In the genomic region with DNA sequence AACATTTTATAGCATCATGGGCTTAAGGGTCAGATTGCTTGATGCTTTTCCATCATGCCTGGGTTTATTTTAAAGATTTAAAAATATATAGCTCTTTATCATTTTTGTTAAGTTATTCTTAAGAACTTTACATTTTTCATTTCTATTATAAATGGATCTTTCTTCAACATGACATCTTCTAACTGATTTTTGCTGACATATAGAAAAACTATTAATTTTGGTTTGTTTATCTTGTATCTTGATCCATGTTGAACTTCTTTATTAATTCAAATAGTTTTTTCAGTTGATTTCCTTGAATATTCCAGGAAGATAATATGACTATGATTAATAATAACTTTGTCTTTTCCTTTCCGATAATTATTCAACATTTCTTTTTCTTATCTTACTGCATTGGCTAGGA, we compare ENCODE assay signal across 19 cellular contexts.
DNase-seq lines count a peak whose midpoint lies in the region; ATAC-seq, FAIRE-seq and TF ChIP-seq lines count a peak whose summit lies in the region.
"Had no signal": no experiment of that assay in that cellular context is flagged by ENCODE, and none has a peak within 500 bp of the region (broad histone marks: within the 10 kb centered on the region; RNA-seq: fewer than 3 reads in every experiment).

No MANE protein-coding gene starts in this region.

- no peak overlapping the region for H2BK20ac ChIP-seq in IMR-90 (ENCODE audit: low read depth, low read length)

- H2BK120ac ChIP-seq in IMR-90 (ENCODE audit: low read depth, low read length) = no peak overlapping the region

- no peak overlapping the region for H3K56ac ChIP-seq in IMR-90 (ENCODE audit: extremely low read depth, insufficient read depth, low read length)

- POLR2A ChIA-PET in A549 (lab: Yijun Ruan, JAX) (no interaction called here), IMR-90 (lab: Charles Lee; ENCODE audit: unreplicated experiment) (no interaction called here), HEK293T (lab: Yijun Ruan, JAX) (no interaction called here)

- dilution Hi-C loops in IMR-90 (cut with HindIII; ENCODE audit: low sequenced_read_pairs, unreplicated experiment) = no loop called here

- no peaks in the 10 kb centered on the region for H3K9me1 ChIP-seq in IMR-90 (ENCODE audit: insufficient read depth, low read length)

- no peak overlapping the region for H2AK9ac ChIP-seq in IMR-90 (replicated peaks; ENCODE audit: low read depth, low read length, poor library complexity)

- no peak overlapping the region for H4K91ac ChIP-seq in IMR-90 (ENCODE audit: insufficient read depth, low read depth, low read length)

- H2AK5ac ChIP-seq in IMR-90 (ENCODE audit: low read depth, low read length) = no peak overlapping the region

- no peak overlapping the region for H2AFZ ChIP-seq in IMR-90 (replicated peaks; ENCODE audit: low read length, poor library complexity)

- H3K14ac ChIP-seq in IMR-90 (replicated peaks; ENCODE audit: low read depth, low read length) = no peak overlapping the region

- TF ChIP-seq POLR2A in A549 (IDR thresholded peaks at IDR 0.05; ENCODE audit: low read length) = no peak
- no peak for TF ChIP-seq POLR2A in IMR-90 (IDR thresholded peaks at IDR 0.05; ENCODE audit: low read depth, low read length)

- ATAC-seq in A549 = no peak
- ATAC-seq in IMR-90 (ENCODE audit: low read depth) = no peak
- no peak for ATAC-seq in pancreas
- ATAC-seq in activated naive CD4-positive, alpha-beta T cell treated with anti-CD3 and anti-CD28 coated beads, Interleukin-2, amount 50 U/mL, for 72 hours = no peak

- peaks cover 8% of the 10 kb centered on the region; the same call in 1 of the 3 replicates for H3K9me3 ChIP-seq in A549
- no peaks in the 10 kb centered on the region for H3K9me3 ChIP-seq in IMR-90 (ENCODE audit: control insufficient read depth, insufficient read depth, low read length)
- no peaks in the 10 kb centered on the region for H3K9me3 ChIP-seq in pancreas
- H3K9me3 ChIP-seq: HAP-1 had no signal

- H4K20me1 ChIP-seq in IMR-90 (ENCODE audit: insufficient read depth, low read length) = no peaks in the 10 kb centered on the region

- H3K23ac ChIP-seq in IMR-90 (ENCODE audit: low read depth, low read length) = no peak overlapping the region

- H4K5ac ChIP-seq in IMR-90 (ENCODE audit: low read depth, low read length) = no peak overlapping the region

- no peaks in the 10 kb centered on the region for H3K79me1 ChIP-seq in IMR-90 (ENCODE audit: low read depth in 1 of 2, low read length in 2 of 2)

- no peak overlapping the region for H3K27ac Mint-ChIP-seq in activated naive CD4-positive, alpha-beta T cell treated with anti-CD3 and anti-CD28 coated beads, Interleukin-2, amount 50 U/mL, for 72 hours
- H3K27ac Mint-ChIP-seq: CD4-positive, alpha-beta memory T cell had no signal

- H3K4ac ChIP-seq in IMR-90 (ENCODE audit: low read depth, low read length) = no peak overlapping the region

- H2BK5ac ChIP-seq in IMR-90 (ENCODE audit: low read depth, low read length, poor library complexity, severe bottlenecking) = no peak overlapping the region

- no peak overlapping the region for H3K4me3 ChIP-seq in A549
- no peak overlapping the region for H3K4me3 ChIP-seq in IMR-90 (ENCODE audit: insufficient read depth, low read depth, low read length)
- H3K4me3 ChIP-seq in pancreas = no peak overlapping the region
- H3K4me3 ChIP-seq: HAP-1 had no signal

- H3K4me1 ChIP-seq in A549 = no peaks in the 10 kb centered on the region
- no peaks in the 10 kb centered on the region for H3K4me1 ChIP-seq in IMR-90 (ENCODE audit: control insufficient read depth, insufficient read depth, low read length)
- no peaks in the 10 kb centered on the region for H3K4me1 ChIP-seq in pancreas
- H3K4me1 ChIP-seq: HAP-1 had no signal

- no peak overlapping the region for H3K18ac ChIP-seq in IMR-90 (ENCODE audit: low read depth, low read length)

- H3K27ac ChIP-seq in A549 (no peak overlapping the region), IMR-90 (ENCODE audit: insufficient read depth, low read length) (no peak overlapping the region), pancreas (no peak overlapping the region)

- in situ Hi-C loops in IMR-90 (cut with MboI; ENCODE audit: low sequenced_read_pairs) = no loop called here

- no peak for DNase-seq in A549 (ENCODE audit: low read depth in 1 of 2, low spot score in 1 of 2)
- DNase-seq in IMR-90 = no peak
- DNase-seq in pancreas = no peak
- no peak for DNase-seq in activated naive CD4-positive, alpha-beta T cell treated with anti-CD3 and anti-CD28 coated beads, Interleukin-2, amount 50 U/mL, for 72 hours (ENCODE audit: low spot score in 2 of 2)
- DNase-seq in HEK293T (ENCODE audit: extremely low spot score) = no peak
- DNase-seq in amniotic stem cell (lab: John Stamatoyannopoulos, UW) = no peak
- DNase-seq: 8988T; C1 segment of cervical spinal cord; Calu3; CD4-positive, alpha-beta memory T cell; COR-L47; DMS153; DND-41; GOT3 had no signal

- H3K36me3 Mint-ChIP-seq in activated naive CD4-positive, alpha-beta T cell treated with anti-CD3 and anti-CD28 coated beads, Interleukin-2, amount 50 U/mL, for 72 hours = no peaks in the 10 kb centered on the region
- H3K36me3 Mint-ChIP-seq: CD4-positive, alpha-beta memory T cell had no signal

- TF ChIP-seq EP300 in A549 (IDR thresholded peaks at IDR 0.05) = no peak

- 98% methylated on average over 1 of the region's 1 CpG for WGBS in A549 (ENCODE audit: missing lambda C conversion rate)
- WGBS in IMR-90 (ENCODE audit: extremely low coverage in 2 of 2, insufficient read length in 1 of 2), 2 experiments = no CpG with 5 or more reads among the region's 1 CpG
- whole genome bisulfite sequencing in pancreas, 2 donors = 97 to 100% methylated on average over 1 of the region's 1 CpG

- H3K36me3 ChIP-seq in IMR-90 (ENCODE audit: control insufficient read depth, insufficient read depth, low read length) (no peaks in the 10 kb centered on the region), pancreas (no peaks in the 10 kb centered on the region)
- H3K36me3 ChIP-seq: HAP-1 had no signal

- TF ChIP-seq RAD21 in A549 (conservative IDR thresholded peaks at IDR 0.05 in 1 of 2, IDR thresholded peaks at IDR 0.05 in 1 of 2) = no peak
- no peak for TF ChIP-seq RAD21 in IMR-90 (IDR thresholded peaks at IDR 0.05; ENCODE audit: low read length)

- H3K4me2 ChIP-seq in A549 (no peak overlapping the region), IMR-90 (ENCODE audit: low read depth, low read length) (no peak overlapping the region)

- H4K8ac ChIP-seq in IMR-90 (ENCODE audit: low read depth in 2 of 2, low read length in 2 of 2) = no peak overlapping the region

- H2BK15ac ChIP-seq in IMR-90 (ENCODE audit: low read depth, low read length) = no peak overlapping the region

- no TSS peak for BruUV-seq in IMR-90 (replicated peaks; lab: Mats Ljungman, UMichigan)

- H3K9me3 Mint-ChIP-seq in activated naive CD4-positive, alpha-beta T cell treated with anti-CD3 and anti-CD28 coated beads, Interleukin-2, amount 50 U/mL, for 72 hours = no peaks in the 10 kb centered on the region

- CTCF ChIA-PET in A549 (lab: Yijun Ruan, JAX) = interaction anchor here (1.8 kb wide), 2 partner anchors 12 to 38 kb away, joined by 4 to 7 read pairs; no protein-coding TSS in a partner anchor
- CTCF ChIA-PET in IMR-90 (lab: Yijun Ruan, JAX) = interaction anchor here (0.6 to 2.1 kb wide), 2 partner anchors 21 to 271 kb away, joined by 4 to 6 read pairs; no protein-coding TSS in a partner anchor
- CTCF ChIA-PET in HEK293T (lab: Yijun Ruan, JAX) = no interaction called here

- no peak overlapping the region for H3K9ac ChIP-seq in IMR-90 (ENCODE audit: low read depth, low read length)

- TF ChIP-seq CTCF in A549 (IDR thresholded peaks at IDR 0.05) (no peak), IMR-90 (conservative IDR thresholded peaks at IDR 0.05; ENCODE audit: low read depth, low read length) (no peak), pancreas (IDR thresholded peaks at IDR 0.05) (no peak)

- H3K27me3 ChIP-seq in IMR-90 (ENCODE audit: control insufficient read depth, insufficient read depth, low read length) (no peaks in the 10 kb centered on the region), pancreas (no peaks in the 10 kb centered on the region)

- intact Hi-C loops in IMR-90 (cut with micrococcal nuclease) = no loop called here
- intact Hi-C loops in pancreas (cut with DNase I) = no loop called here

- FAIRE-seq in A549 (lab: Jason Lieb, UNC) = no peak
- FAIRE-seq in endometrium (lab: Jason Lieb, UNC) = peak; percentile 53
- FAIRE-seq in pancreas (lab: Jason Lieb, UNC) = peak; percentile 54
- FAIRE-seq: G401.6, GM12892, H54 had no signal

TF ChIP-seq in A549, 52 proteins besides CTCF, POLR2A, EP300 and RAD21 (continues in another document):
- peak; percentile 69 for TF ChIP-seq MAFK (IDR thresholded peaks at IDR 0.05; ENCODE audit: partially characterized antibody)

TF ChIP-seq in IMR-90, 13 proteins besides CTCF, POLR2A, EP300 and RAD21 (continues in another document):
- TF ChIP-seq, protein P1, sequence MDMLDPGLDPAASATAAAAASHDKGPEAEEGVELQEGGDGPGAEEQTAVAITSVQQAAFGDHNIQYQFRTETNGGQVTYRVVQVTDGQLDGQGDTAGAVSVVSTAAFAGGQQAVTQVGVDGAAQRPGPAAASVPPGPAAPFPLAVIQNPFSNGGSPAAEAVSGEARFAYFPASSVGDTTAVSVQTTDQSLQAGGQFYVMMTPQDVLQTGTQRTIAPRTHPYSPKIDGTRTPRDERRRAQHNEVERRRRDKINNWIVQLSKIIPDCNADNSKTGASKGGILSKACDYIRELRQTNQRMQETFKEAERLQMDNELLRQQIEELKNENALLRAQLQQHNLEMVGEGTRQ (IDR thresholded peaks at IDR 0.05; ENCODE audit: low read depth, low read length) = no peak
- TF ChIP-seq MAFK (IDR thresholded peaks at IDR 0.05; ENCODE audit: low read depth, low read length) = peak; percentile 85
- no peak for TF ChIP-seq CHD1 (IDR thresholded peaks at IDR 0.05; ENCODE audit: low read depth, low read length)
- TF ChIP-seq MAZ (IDR thresholded peaks at IDR 0.05; ENCODE audit: borderline replicate concordance, low read depth, low read length) = no peak

TF ChIP-seq in HEK293T, 16 proteins besides CTCF, POLR2A, EP300 and RAD21:
- no peak for TF ChIP-seq SUZ12 (IDR thresholded peaks at IDR 0.05)
- TF ChIP-seq BHLHE40 (IDR thresholded peaks at IDR 0.05; ENCODE audit: borderline replicate concordance) = no peak
- no peak for TF ChIP-seq FOXA1 (IDR thresholded peaks at IDR 0.05)
- TF ChIP-seq FOXM1 (IDR thresholded peaks at IDR 0.05; ENCODE audit: borderline replicate concordance) = no peak
- no peak for TF ChIP-seq HDGF (IDR thresholded peaks at IDR 0.05; ENCODE audit: borderline replicate concordance)
- no peak for TF ChIP-seq NFRKB (IDR thresholded peaks at IDR 0.05)
- TF ChIP-seq ARNT (IDR thresholded peaks at IDR 0.05) = no peak
- TF ChIP-seq FOXK2 (IDR thresholded peaks at IDR 0.05) = no peak
- no peak for TF ChIP-seq ZNF384 (IDR thresholded peaks at IDR 0.05)
- TF ChIP-seq SP1 (IDR thresholded peaks at IDR 0.05) = no peak
- no peak for TF ChIP-seq LEF1 (IDR thresholded peaks at IDR 0.05; ENCODE audit: borderline replicate concordance)
- no peak for TF ChIP-seq L3MBTL2 (conservative IDR thresholded peaks at IDR 0.05)
- TF ChIP-seq TARDBP (IDR thresholded peaks at IDR 0.05) = no peak
TF ChIP-seq in HEK293T: peak in this region for 0.
